In genomic region chr19:45423589-45424190, GRCh38 we compare ENCODE assay signal across 1 cellular context.
TF ChIP-seq lines count a peak whose summit lies in the region.

Gene ERCC1 (minus strand): TSS chr19:45423917. CDS start chr19:45423374, 543 bp downstream.

TF ChIP-seq in HEK293, 187 proteins besides CTCF, POLR2A, EP300 and RAD21 (continued from another document):
- TF ChIP-seq AEBP2 (tag by site-specific recombination; IDR thresholded peaks at IDR 0.05; ENCODE audit: borderline replicate concordance) (no peak), ZNF394 (tag by site-specific recombination; IDR thresholded peaks at IDR 0.05; ENCODE audit: borderline replicate concordance) (no peak), ZNF221 (tag by site-specific recombination; IDR thresholded peaks at IDR 0.05; ENCODE audit: borderline replicate concordance) (no peak), ZNF623 (tag by site-specific recombination; IDR thresholded peaks at IDR 0.05) (no peak), PBX3 (CRISPR knock-in tag; IDR thresholded peaks at IDR 0.05) (peak; percentile 92), ZNF692 (tag by site-specific recombination; IDR thresholded peaks at IDR 0.05) (peak; percentile 80), ZNF529 (tag by site-specific recombination; IDR thresholded peaks at IDR 0.05; ENCODE audit: insufficient replicate concordance) (no peak), HOXD13 (CRISPR knock-in tag; IDR thresholded peaks at IDR 0.05; ENCODE audit: borderline replicate concordance) (no peak), ZNF701 (tag by site-specific recombination; IDR thresholded peaks at IDR 0.05) (no peak), ZFP69B (tag by site-specific recombination; IDR thresholded peaks at IDR 0.05) (no peak), PRDM4 (tag by site-specific recombination; IDR thresholded peaks at IDR 0.05) (no peak), ZNF777 (tag by site-specific recombination; IDR thresholded peaks at IDR 0.05; ENCODE audit: borderline replicate concordance) (no peak)
TF ChIP-seq in HEK293: peak in this region for 46.
